1 cellular context compared by ENCODE assay signal in the genomic region with DNA sequence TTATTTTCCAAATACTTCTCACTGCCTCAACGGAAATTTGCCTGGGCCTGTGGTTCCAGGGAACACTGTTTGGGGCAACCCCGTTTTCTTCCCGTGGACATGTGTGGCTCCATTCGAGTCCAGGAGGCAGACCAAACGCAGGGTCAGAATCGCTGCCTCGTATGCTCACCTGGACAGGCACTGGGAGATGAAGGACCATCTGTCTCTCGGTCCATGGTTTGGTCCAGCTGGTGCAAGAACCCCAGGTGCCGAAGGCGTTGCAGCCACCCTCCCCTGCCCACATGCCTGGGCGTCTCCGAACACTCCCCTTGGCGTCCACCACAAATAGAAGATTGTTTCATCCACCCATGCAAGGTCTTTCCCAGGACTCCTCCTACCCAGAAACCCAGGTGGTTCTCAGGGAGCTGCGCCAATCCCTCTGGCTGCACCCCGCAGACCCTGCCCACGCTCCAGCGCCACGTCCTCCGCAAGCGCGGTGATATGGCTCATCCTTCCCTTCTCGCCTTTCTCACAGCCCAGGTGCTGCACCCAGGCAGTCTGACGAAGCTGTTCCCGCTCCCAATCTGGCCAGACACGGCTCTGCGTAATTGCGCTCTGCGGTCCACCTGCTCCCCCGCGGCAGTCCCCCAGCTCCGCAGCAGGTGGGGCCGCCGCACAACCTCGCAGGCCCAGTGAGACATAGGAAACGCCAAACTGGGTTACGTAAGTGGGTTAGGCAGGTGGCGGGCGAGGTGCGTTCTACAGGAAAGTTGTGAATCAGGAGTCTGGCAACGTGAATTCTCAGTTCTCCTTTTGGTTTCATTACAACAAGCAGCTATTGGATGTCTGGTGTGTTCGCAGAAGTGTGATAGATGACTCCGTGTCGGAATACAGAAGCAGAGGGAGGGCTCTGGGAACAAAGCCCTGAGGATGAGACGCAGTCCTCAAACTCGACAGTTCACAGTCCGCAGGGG.
TF ChIP-seq lines count a peak whose summit lies in the region.

No MANE protein-coding gene starts in this region.

TF ChIP-seq in WTC11, 78 proteins besides CTCF, POLR2A, EP300 and RAD21 (continued from another document):
- TF ChIP-seq, protein P1, sequence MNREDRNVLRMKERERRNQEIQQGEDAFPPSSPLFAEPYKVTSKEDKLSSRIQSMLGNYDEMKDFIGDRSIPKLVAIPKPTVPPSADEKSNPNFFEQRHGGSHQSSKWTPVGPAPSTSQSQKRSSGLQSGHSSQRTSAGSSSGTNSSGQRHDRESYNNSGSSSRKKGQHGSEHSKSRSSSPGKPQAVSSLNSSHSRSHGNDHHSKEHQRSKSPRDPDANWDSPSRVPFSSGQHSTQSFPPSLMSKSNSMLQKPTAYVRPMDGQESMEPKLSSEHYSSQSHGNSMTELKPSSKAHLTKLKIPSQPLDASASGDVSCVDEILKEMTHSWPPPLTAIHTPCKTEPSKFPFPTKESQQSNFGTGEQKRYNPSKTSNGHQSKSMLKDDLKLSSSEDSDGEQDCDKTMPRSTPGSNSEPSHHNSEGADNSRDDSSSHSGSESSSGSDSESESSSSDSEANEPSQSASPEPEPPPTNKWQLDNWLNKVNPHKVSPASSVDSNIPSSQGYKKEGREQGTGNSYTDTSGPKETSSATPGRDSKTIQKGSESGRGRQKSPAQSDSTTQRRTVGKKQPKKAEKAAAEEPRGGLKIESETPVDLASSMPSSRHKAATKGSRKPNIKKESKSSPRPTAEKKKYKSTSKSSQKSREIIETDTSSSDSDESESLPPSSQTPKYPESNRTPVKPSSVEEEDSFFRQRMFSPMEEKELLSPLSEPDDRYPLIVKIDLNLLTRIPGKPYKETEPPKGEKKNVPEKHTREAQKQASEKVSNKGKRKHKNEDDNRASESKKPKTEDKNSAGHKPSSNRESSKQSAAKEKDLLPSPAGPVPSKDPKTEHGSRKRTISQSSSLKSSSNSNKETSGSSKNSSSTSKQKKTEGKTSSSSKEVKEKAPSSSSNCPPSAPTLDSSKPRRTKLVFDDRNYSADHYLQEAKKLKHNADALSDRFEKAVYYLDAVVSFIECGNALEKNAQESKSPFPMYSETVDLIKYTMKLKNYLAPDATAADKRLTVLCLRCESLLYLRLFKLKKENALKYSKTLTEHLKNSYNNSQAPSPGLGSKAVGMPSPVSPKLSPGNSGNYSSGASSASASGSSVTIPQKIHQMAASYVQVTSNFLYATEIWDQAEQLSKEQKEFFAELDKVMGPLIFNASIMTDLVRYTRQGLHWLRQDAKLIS (CRISPR knock-in tag; IDR thresholded peaks at IDR 0.05; ENCODE audit: borderline replicate concordance), result no peak
